1 cellular context compared by ENCODE assay signal in the genomic region with DNA sequence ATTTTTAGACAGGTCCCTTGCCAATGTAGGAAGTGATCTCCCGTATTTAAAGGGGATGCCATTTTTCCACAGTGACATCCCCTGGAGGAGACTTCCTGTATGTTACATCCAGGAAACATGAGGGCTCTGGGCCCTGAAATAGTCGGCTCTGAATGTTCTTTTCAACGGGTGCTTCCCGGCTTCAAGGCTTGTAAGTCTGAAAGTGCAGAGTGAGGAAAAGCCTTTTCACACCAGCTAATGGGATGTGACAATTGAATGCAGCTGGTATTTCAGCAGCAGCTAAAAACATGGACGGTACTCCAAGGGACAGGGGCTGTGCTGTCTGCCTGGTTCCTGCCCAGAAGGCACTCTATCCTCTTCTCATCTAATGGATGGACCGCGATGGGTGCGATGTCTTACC.
TF ChIP-seq lines count a peak whose summit lies in the region.

No MANE protein-coding gene starts in this region.

TF ChIP-seq in H1, 55 proteins besides CTCF, POLR2A, EP300 and RAD21 (continued from another document):
- TF ChIP-seq KDM4A (IDR thresholded peaks at IDR 0.05; ENCODE audit: low read depth, low read length, severe bottlenecking) (no peak), SRF (IDR thresholded peaks at IDR 0.05; ENCODE audit: low read depth, low read length) (no peak), HDAC6 (IDR thresholded peaks at IDR 0.05; ENCODE audit: low read depth, low read length) (no peak), POU5F1 (IDR thresholded peaks at IDR 0.05; ENCODE audit: low read depth, low read length) (no peak), FOSL1 (IDR thresholded peaks at IDR 0.05; ENCODE audit: insufficient read depth, low read depth, low read length) (no peak), SIN3A (conservative IDR thresholded peaks at IDR 0.05 in 1 of 2, IDR thresholded peaks at IDR 0.05 in 1 of 2; ENCODE audit: low read depth in 1 of 2, low read length in 2 of 2) (no peak)
- TF ChIP-seq, protein P1, sequence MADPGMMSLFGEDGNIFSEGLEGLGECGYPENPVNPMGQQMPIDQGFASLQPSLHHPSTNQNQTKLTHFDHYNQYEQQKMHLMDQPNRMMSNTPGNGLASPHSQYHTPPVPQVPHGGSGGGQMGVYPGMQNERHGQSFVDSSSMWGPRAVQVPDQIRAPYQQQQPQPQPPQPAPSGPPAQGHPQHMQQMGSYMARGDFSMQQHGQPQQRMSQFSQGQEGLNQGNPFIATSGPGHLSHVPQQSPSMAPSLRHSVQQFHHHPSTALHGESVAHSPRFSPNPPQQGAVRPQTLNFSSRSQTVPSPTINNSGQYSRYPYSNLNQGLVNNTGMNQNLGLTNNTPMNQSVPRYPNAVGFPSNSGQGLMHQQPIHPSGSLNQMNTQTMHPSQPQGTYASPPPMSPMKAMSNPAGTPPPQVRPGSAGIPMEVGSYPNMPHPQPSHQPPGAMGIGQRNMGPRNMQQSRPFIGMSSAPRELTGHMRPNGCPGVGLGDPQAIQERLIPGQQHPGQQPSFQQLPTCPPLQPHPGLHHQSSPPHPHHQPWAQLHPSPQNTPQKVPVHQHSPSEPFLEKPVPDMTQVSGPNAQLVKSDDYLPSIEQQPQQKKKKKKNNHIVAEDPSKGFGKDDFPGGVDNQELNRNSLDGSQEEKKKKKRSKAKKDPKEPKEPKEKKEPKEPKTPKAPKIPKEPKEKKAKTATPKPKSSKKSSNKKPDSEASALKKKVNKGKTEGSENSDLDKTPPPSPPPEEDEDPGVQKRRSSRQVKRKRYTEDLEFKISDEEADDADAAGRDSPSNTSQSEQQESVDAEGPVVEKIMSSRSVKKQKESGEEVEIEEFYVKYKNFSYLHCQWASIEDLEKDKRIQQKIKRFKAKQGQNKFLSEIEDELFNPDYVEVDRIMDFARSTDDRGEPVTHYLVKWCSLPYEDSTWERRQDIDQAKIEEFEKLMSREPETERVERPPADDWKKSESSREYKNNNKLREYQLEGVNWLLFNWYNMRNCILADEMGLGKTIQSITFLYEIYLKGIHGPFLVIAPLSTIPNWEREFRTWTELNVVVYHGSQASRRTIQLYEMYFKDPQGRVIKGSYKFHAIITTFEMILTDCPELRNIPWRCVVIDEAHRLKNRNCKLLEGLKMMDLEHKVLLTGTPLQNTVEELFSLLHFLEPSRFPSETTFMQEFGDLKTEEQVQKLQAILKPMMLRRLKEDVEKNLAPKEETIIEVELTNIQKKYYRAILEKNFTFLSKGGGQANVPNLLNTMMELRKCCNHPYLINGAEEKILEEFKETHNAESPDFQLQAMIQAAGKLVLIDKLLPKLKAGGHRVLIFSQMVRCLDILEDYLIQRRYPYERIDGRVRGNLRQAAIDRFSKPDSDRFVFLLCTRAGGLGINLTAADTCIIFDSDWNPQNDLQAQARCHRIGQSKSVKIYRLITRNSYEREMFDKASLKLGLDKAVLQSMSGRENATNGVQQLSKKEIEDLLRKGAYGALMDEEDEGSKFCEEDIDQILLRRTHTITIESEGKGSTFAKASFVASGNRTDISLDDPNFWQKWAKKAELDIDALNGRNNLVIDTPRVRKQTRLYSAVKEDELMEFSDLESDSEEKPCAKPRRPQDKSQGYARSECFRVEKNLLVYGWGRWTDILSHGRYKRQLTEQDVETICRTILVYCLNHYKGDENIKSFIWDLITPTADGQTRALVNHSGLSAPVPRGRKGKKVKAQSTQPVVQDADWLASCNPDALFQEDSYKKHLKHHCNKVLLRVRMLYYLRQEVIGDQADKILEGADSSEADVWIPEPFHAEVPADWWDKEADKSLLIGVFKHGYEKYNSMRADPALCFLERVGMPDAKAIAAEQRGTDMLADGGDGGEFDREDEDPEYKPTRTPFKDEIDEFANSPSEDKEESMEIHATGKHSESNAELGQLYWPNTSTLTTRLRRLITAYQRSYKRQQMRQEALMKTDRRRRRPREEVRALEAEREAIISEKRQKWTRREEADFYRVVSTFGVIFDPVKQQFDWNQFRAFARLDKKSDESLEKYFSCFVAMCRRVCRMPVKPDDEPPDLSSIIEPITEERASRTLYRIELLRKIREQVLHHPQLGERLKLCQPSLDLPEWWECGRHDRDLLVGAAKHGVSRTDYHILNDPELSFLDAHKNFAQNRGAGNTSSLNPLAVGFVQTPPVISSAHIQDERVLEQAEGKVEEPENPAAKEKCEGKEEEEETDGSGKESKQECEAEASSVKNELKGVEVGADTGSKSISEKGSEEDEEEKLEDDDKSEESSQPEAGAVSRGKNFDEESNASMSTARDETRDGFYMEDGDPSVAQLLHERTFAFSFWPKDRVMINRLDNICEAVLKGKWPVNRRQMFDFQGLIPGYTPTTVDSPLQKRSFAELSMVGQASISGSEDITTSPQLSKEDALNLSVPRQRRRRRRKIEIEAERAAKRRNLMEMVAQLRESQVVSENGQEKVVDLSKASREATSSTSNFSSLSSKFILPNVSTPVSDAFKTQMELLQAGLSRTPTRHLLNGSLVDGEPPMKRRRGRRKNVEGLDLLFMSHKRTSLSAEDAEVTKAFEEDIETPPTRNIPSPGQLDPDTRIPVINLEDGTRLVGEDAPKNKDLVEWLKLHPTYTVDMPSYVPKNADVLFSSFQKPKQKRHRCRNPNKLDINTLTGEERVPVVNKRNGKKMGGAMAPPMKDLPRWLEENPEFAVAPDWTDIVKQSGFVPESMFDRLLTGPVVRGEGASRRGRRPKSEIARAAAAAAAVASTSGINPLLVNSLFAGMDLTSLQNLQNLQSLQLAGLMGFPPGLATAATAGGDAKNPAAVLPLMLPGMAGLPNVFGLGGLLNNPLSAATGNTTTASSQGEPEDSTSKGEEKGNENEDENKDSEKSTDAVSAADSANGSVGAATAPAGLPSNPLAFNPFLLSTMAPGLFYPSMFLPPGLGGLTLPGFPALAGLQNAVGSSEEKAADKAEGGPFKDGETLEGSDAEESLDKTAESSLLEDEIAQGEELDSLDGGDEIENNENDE (IDR thresholded peaks at IDR 0.05; ENCODE audit: insufficient replicate concordance, low read length): no peak
TF ChIP-seq in H1: peak in this region for 0.
